8 cellular contexts compared by ENCODE assay signal in the genomic region with DNA sequence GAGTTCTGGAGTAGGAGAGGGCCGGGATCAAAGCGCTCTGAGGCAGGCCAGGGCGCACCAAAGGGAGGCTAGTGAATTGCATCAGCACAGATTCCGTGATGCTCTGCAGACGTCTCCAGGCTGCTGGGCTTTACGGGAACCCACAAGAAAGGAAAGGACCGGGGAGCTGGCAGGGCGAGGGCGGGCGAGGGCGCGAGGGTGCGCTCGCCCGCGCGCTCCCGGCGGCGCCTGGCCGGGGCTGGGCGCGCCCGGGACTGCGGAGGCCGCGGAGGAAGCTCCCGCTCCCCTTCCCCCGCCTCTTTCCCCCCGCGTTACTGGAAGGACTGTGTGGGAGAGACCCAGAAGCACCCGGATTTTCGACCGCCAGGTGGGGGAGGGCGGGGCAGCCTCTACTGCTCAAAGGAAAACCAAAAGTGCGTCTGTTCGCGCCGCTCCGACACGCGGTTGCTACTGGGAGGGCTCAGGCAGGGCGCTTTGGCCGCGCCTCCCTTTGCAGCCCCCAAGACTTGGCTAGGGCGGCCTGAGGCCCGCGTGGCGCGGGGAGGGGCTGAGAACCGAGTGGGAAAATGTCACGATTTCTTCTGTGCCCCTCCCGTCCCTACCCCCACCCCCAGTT. TPM values are rescaled to one million over a fixed set of nuclear protein-coding genes. Genes with fewer than 3 reads are reported as not detected.
DNase-seq lines count a peak whose midpoint lies in the region; ATAC-seq, FAIRE-seq and TF ChIP-seq lines count a peak whose summit lies in the region.

No MANE protein-coding gene starts in this region.

- peaks cover 0 to 14% (median 0%) of the 10 kb centered on the region in 3 donors for H3K36me3 Mint-ChIP-seq in CD8-positive, alpha-beta memory T cell
- no peaks in the 10 kb centered on the region for H3K36me3 Mint-ChIP-seq in memory B cell

- peaks cover 23% of the 10 kb centered on the region for H3K4me1 ChIP-seq in CD8-positive, alpha-beta memory T cell (ENCODE audit: insufficient read depth, low read length)
- peaks cover 25% of the 10 kb centered on the region for H3K4me1 ChIP-seq in effector memory CD4-positive, alpha-beta T cell (ENCODE audit: control insufficient read depth, insufficient read depth, low read length, poor library complexity, severe bottlenecking)

- POLR2A ChIA-PET in CD8-positive, alpha-beta memory T cell (lab: Charles Lee), result interaction anchor here (1.1 to 3.1 kb wide), 4 partner anchors 17 to 29 kb away, joined by 4 to 13 read pairs (median 8); no protein-coding TSS in a partner anchor

- peak overlapping the region in 5 of 7 donors; percentile 78 to 96 (median 92) for H3K4me3 Mint-ChIP-seq in CD8-positive, alpha-beta memory T cell
- peak overlapping the region; percentile 86 for H3K4me3 Mint-ChIP-seq in memory B cell

- no peak for FAIRE-seq in H54 (lab: Jason Lieb, UNC)

- H3K9me3 Mint-ChIP-seq in CD8-positive, alpha-beta memory T cell, result peaks cover 0 to 3% (median 2%) of the 10 kb centered on the region in 5 donors
- H3K9me3 Mint-ChIP-seq in memory B cell, result no peaks in the 10 kb centered on the region

- H3K4me3 ChIP-seq in CD8-positive, alpha-beta memory T cell (ENCODE audit: low read length), result peak overlapping the region; percentile 75
- H3K4me3 ChIP-seq in effector memory CD4-positive, alpha-beta T cell (ENCODE audit: insufficient read depth, low read depth, low read length, poor library complexity, severe bottlenecking), result peak overlapping the region; percentile 66

- H3K27ac Mint-ChIP-seq in CD8-positive, alpha-beta memory T cell, result peak overlapping the region; percentile 66 to 99 (median 98)
- H3K27ac Mint-ChIP-seq in memory B cell, result peak overlapping the region; percentile 76

- ATAC-seq in memory B cell (ENCODE audit: low read depth), result peak; percentile 35
- ATAC-seq in HG03175 (IDR thresholded peaks at IDR 0.05; ENCODE audit: unreplicated experiment), result no peak

- CTCF ChIA-PET in CD8-positive, alpha-beta memory T cell (lab: Charles Lee), result interaction anchor here (1.0 to 1.7 kb wide), 3 partner anchors 11 to 618 kb away, joined by 3 to 14 read pairs (median 3); no protein-coding TSS in a partner anchor

- peaks cover 0 to 6% of the 10 kb centered on the region in 2 donors for H3K27me3 Mint-ChIP-seq in CD8-positive, alpha-beta memory T cell
- peaks cover 11% of the 10 kb centered on the region for H3K27me3 Mint-ChIP-seq in memory B cell

- peak; percentile 79 to 90 (median 88) for DNase-seq in CD8-positive, alpha-beta memory T cell
- peak; percentile 87 for DNase-seq in H54 (ENCODE audit: insufficient read length, low spot score)
- DNase-seq in NCI-H69 (lab: John Stamatoyannopoulos, UW), result peak; percentile 81
- DNase-seq in activated CD8-positive, alpha-beta memory T cell treated with anti-CD3 and anti-CD28 coated beads for 4 hours (ENCODE audit: low read depth in 2 of 2), result peak; percentile 87 to 92
- peak; percentile 74 to 81 (median 76) for DNase-seq in effector memory CD4-positive, alpha-beta T cell
- peak; percentile 32 to 51 for DNase-seq in memory B cell (ENCODE audit: low spot score in 2 of 2)
- peak; percentile 91 to 94 (median 93) for DNase-seq in stimulated activated CD4-positive, alpha-beta T cell treated with anti-CD3 and anti-CD28 coated beads, TNF-alpha, amount 100 ng/mL, for 48 hours (ENCODE audit: low read depth in 3 of 3)

- H3K27ac ChIP-seq in CD8-positive, alpha-beta memory T cell (ENCODE audit: low read depth, low read length), result peak overlapping the region; percentile 89
- peak overlapping the region; percentile 88 for H3K27ac ChIP-seq in effector memory CD4-positive, alpha-beta T cell (ENCODE audit: insufficient read depth, low read length, poor library complexity, severe bottlenecking)

- H3K9me3 ChIP-seq in CD8-positive, alpha-beta memory T cell (ENCODE audit: low read length), result no peaks in the 10 kb centered on the region
- no peaks in the 10 kb centered on the region for H3K9me3 ChIP-seq in effector memory CD4-positive, alpha-beta T cell (ENCODE audit: control insufficient read depth, low read length)

- H3K36me3 ChIP-seq in CD8-positive, alpha-beta memory T cell (ENCODE audit: insufficient read depth, low read length), result no peaks in the 10 kb centered on the region
- no peaks in the 10 kb centered on the region for H3K36me3 ChIP-seq in effector memory CD4-positive, alpha-beta T cell (ENCODE audit: control insufficient read depth, insufficient read depth, low read length)

- H3K4me1 Mint-ChIP-seq in CD8-positive, alpha-beta memory T cell, result peaks cover 16 to 28% (median 24%) of the 10 kb centered on the region in 3 donors
- peaks cover 13% of the 10 kb centered on the region for H3K4me1 Mint-ChIP-seq in memory B cell

- no peaks in the 10 kb centered on the region for H3K27me3 ChIP-seq in CD8-positive, alpha-beta memory T cell (ENCODE audit: insufficient read depth, low read length, poor library complexity, severe bottlenecking)
- no peaks in the 10 kb centered on the region for H3K27me3 ChIP-seq in effector memory CD4-positive, alpha-beta T cell (replicated peaks; ENCODE audit: control insufficient read depth, insufficient read depth, low read length, poor library complexity, severe bottlenecking)

- TF ChIP-seq POLR2A in H54 (IDR thresholded peaks at IDR 0.05; ENCODE audit: low read depth, low read length), result no peak

RNA-seq across cellular contexts. Expression of gene FOSL2, which starts 2.3 kb away (rescaled TPM):
- total RNA-seq in CD8-positive, alpha-beta memory T cell, result 10 to 100 TPM; 46.2 to 47.3 TPM
- polyA plus RNA-seq in CD8-positive, alpha-beta memory T cell, result 14.1 TPM

Comparison
In these comparisons a context has a peak if more than half of its experiments do, and no peak if none do; other contexts are left out.
1. DNase-seq: peak in every context shown above with its lines; median percentile 93 in stimulated activated CD4-positive, alpha-beta T cell treated with anti-CD3 and anti-CD28 coated beads, TNF-alpha, amount 100 ng/mL, for 48 hours; 90 in activated CD8-positive, alpha-beta memory T cell treated with anti-CD3 and anti-CD28 coated beads for 4 hours; 88 in CD8-positive, alpha-beta memory T cell; 87 in H54; 81 in NCI-H69; 76 in effector memory CD4-positive, alpha-beta T cell; 42 in memory B cell.